ENCODE assay signal across 8 cellular contexts in the genomic region with DNA sequence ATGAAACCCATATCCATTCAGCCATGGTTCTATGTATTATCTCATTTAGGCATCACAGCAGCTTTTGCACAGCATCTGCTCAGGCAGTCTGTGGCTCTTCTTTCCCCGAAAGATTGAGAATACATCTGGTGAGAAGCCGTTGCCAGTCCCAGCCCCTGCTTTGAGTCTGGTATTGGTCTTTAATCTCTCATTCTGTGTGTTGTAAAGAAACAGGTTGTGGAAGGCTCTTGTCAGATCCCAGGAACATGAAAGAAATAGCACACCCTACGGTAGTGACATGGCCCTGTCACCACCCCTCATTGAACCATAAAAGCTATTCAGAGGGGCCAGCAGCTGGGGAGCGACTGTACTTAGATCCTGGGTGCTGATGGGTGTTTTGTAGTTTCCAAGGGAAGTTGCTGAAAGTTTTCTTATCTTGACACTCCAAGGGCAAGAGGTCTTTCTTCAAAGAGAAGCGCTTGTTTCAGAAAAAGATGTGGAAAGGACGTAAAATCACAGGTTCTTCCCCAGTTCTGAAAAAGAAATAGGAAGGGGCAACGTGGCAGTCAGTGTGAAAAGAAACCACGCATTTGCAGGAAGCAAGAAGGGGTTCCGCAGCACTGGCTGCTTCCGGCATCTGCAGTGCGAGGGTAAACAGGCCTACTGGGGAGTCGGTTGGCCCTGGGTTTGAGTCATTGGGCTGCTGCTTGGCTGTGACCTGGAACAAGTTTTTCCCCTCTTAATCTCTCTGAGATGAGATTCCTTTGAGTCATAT.
DNase-seq lines count a peak whose midpoint lies in the region; ATAC-seq and TF ChIP-seq lines count a peak whose summit lies in the region.

No MANE protein-coding gene starts in this region.

- H3K9me3 ChIP-seq in Caco-2: peaks cover 3% of the 10 kb centered on the region; the same call in 1 of the 2 replicates

- BruUV-seq in Caco-2 (replicated peaks; lab: Mats Ljungman, UMichigan): no TSS peak

- CTCF ChIA-PET in Caco-2 (lab: Charles Lee): no interaction called here

- H3K27me3 ChIP-seq in Caco-2 (replicated peaks; ENCODE audit: control insufficient read depth, insufficient read depth, low read length): no peaks in the 10 kb centered on the region

- ATAC-seq in memory B cell (ENCODE audit: low read depth): peak; percentile 84

- no peaks in the 10 kb centered on the region for H3K9me3 Mint-ChIP-seq in memory B cell
- H3K9me3 Mint-ChIP-seq in Caco-2 (ENCODE audit: unreplicated experiment): no peaks in the 10 kb centered on the region

- H3K27me3 Mint-ChIP-seq in memory B cell (no peaks in the 10 kb centered on the region), Caco-2 (ENCODE audit: insufficient read depth, unreplicated experiment) (no peaks in the 10 kb centered on the region)

- no peak overlapping the region for H3K4me3 ChIP-seq in Caco-2 (ENCODE audit: low read depth, low read length)

- H3K27ac Mint-ChIP-seq in memory B cell (peak overlapping the region; percentile 93), Caco-2 (ENCODE audit: unreplicated experiment) (no peak overlapping the region)

- peaks cover 2% of the 10 kb centered on the region; the same call in 1 of the 2 replicates for H3K36me3 ChIP-seq in Caco-2 (ENCODE audit: control insufficient read depth, insufficient read depth, low read length)

- H3K36me3 Mint-ChIP-seq in memory B cell: peaks cover 10% of the 10 kb centered on the region
- peaks cover 13% of the 10 kb centered on the region for H3K36me3 Mint-ChIP-seq in Caco-2 (ENCODE audit: insufficient read depth, unreplicated experiment)

- DNase-seq in Kasumi-1 (lab: John Stamatoyannopoulos, UW): peak; percentile 90 to 93
- DNase-seq in activated T-helper 1 cell treated with Interleukin-2 at 50 U/mL for 16 hours (ENCODE audit: low read depth): peak; percentile 44
- peak in 1 of 2 donors; percentile 12 for DNase-seq in memory B cell (ENCODE audit: low spot score in 2 of 2)
- DNase-seq in stimulated activated naive CD4-positive, alpha-beta T cell treated with Interleukin-2 at 50 U/mL for 16 hours (lab: John Stamatoyannopoulos, UW): peak; percentile 74
- no peak for DNase-seq in NCI-H748 (lab: John Stamatoyannopoulos, UW; ENCODE audit: unreplicated experiment)
- no peak for DNase-seq in HuH-7 (ENCODE audit: low spot score)
- DNase-seq in Caco-2: no peak
- no peak for DNase-seq in NCI-H526 treated with DMSO at 0.1 percent for 48 hours (lab: John Stamatoyannopoulos, UW)

- POLR2A ChIA-PET in Caco-2 (lab: Charles Lee): no interaction called here

- peaks cover 14% of the 10 kb centered on the region for H3K4me1 ChIP-seq in Caco-2

- H3K4me1 Mint-ChIP-seq in memory B cell (peaks cover 31% of the 10 kb centered on the region), Caco-2 (ENCODE audit: low read depth, unreplicated experiment) (peaks cover 19% of the 10 kb centered on the region)

- intact Hi-C loops in Caco-2 (cut with micrococcal nuclease; ENCODE audit: unreplicated experiment): no loop called here

- H3K4me3 Mint-ChIP-seq in memory B cell (peak overlapping the region; percentile 63), Caco-2 (ENCODE audit: unreplicated experiment) (no peak overlapping the region)

- TF ChIP-seq CTCF in Caco-2 (IDR thresholded peaks at IDR 0.05; ENCODE audit: insufficient read depth in 1 of 2, low read depth in 1 of 2, low read length in 1 of 2, severe bottlenecking in 1 of 2, unreplicated experiment in 1 of 2): no peak

Comparison
In these comparisons a context has a peak if more than half of its experiments do, and no peak if none do; other contexts are left out.
1. DNase-seq: peak in Kasumi-1 (2 of 2), activated T-helper 1 cell treated with Interleukin-2 at 50 U/mL for 16 hours (single experiment) and stimulated activated naive CD4-positive, alpha-beta T cell treated with Interleukin-2 at 50 U/mL for 16 hours (single experiment); none in NCI-H748 (single experiment), HuH-7 (single experiment), Caco-2 (0 of 2) and NCI-H526 treated with DMSO at 0.1 percent for 48 hours (single experiment).